In genomic region chr20:41233976-41234514, GRCh38 we compare ENCODE assay signal across 11 cellular contexts.
DNase-seq lines count a peak whose midpoint lies in the region; ATAC-seq and TF ChIP-seq lines count a peak whose summit lies in the region.
"Had no signal": no experiment of that assay in that cellular context is flagged by ENCODE, and none has a peak within 500 bp of the region (broad histone marks: within the 10 kb centered on the region; RNA-seq: fewer than 3 reads in every experiment).

No MANE protein-coding gene starts in this region.

- no peak for DNase-seq in PC-3
- DNase-seq in medulla oblongata (ENCODE audit: extremely low spot score) = peak; percentile 46
- DNase-seq in suprapubic skin (ENCODE audit: low spot score in 2 of 2) = no peak
- DNase-seq in NCI-H524 treated with DMSO at 0.1 percent for 48 hours (lab: John Stamatoyannopoulos, UW) = no peak
- no peak for DNase-seq in iPS-NIHi7 (ENCODE audit: extremely low spot score)
- DNase-seq: activated CD4-positive, alpha-beta T cell treated with anti-CD3 and anti-CD28 coated beads for 48 hours; NCI-H2029 treated with DMSO at 0.1 percent for 48 hours; T-helper 1 cell had no signal

- TF ChIP-seq CTCF in PC-3 (conservative IDR thresholded peaks at IDR 0.05; ENCODE audit: low read depth, low read length) = no peak
- TF ChIP-seq CTCF in suprapubic skin (IDR thresholded peaks at IDR 0.05) = no peak

- H3K4me2 ChIP-seq in PC-3 (ENCODE audit: low read length) = no peak overlapping the region

- no peaks in the 10 kb centered on the region for H3K79me2 ChIP-seq in PC-3 (ENCODE audit: low read length)

- H3K27ac ChIP-seq in PC-3 (ENCODE audit: low read length) = peak overlapping the region; percentile 10; the same call in 1 of the 2 replicates
- H3K27ac ChIP-seq in cingulate gyrus (ENCODE audit: low read depth, low read length) = peak overlapping the region; percentile 94
- H3K27ac ChIP-seq in suprapubic skin = peak overlapping the region; percentile 93

- intact Hi-C loops in PC-3 (cut with micrococcal nuclease) = loop anchor here (1.0 to 5.0 kb wide), 3 partner anchors 14 to 266 kb away; partner anchors contain the start of gene ZHX3

- no peaks in the 10 kb centered on the region for H3K27me3 ChIP-seq in PC-3 (ENCODE audit: low read length)
- H3K27me3 ChIP-seq in suprapubic skin = no peaks in the 10 kb centered on the region

- POLR2A ChIA-PET in PC-3 (lab: Charles Lee; ENCODE audit: unreplicated experiment) = no interaction called here

- no peaks in the 10 kb centered on the region for H3K9me2 ChIP-seq in PC-3 (replicated peaks; ENCODE audit: low read length)

- H3K4me3 ChIP-seq in PC-3 (ENCODE audit: low read length) (no peak overlapping the region), suprapubic skin (no peak overlapping the region)

- no peaks in the 10 kb centered on the region for H3K36me3 ChIP-seq in PC-3 (ENCODE audit: low read depth, low read length)
- no peaks in the 10 kb centered on the region for H3K36me3 ChIP-seq in suprapubic skin

- no peak overlapping the region for H3K9ac ChIP-seq in PC-3 (ENCODE audit: low read length)

- H3K4me1 ChIP-seq in PC-3 (ENCODE audit: insufficient read depth, low read length) (peaks cover 24% of the 10 kb centered on the region), suprapubic skin (peaks cover 42% of the 10 kb centered on the region)

- BruUV-seq in PC-3 (replicated peaks; lab: Mats Ljungman, UMichigan) = no TSS peak

- no peak overlapping the region for H2AFZ ChIP-seq in PC-3 (ENCODE audit: low read length)

- H3K9me3 ChIP-seq in PC-3 (ENCODE audit: low read length) (no peaks in the 10 kb centered on the region), suprapubic skin (no peaks in the 10 kb centered on the region)

- TF ChIP-seq POLR2A in suprapubic skin (IDR thresholded peaks at IDR 0.05) = no peak

- ATAC-seq in PC-3 = no peak
- no peak for ATAC-seq in HG03045 (IDR thresholded peaks at IDR 0.05; ENCODE audit: unreplicated experiment)
- ATAC-seq in HG03108 (IDR thresholded peaks at IDR 0.05; ENCODE audit: unreplicated experiment) = no peak

- TF ChIP-seq EP300 in suprapubic skin (IDR thresholded peaks at IDR 0.05) = no peak

- 86% methylated on average over 4 of the region's 4 CpGs for WGBS in suprapubic skin

- H4K20me1 ChIP-seq in PC-3 (ENCODE audit: low read length) = no peaks in the 10 kb centered on the region

- H3F3A ChIP-seq in PC-3 (ENCODE audit: low read length, unreplicated experiment) = no peaks in the 10 kb centered on the region

- CTCF ChIA-PET in PC-3 (lab: Charles Lee) = interaction anchor here (0.6 to 2.1 kb wide), 2 partner anchors 88 to 107 kb away, joined by 4 to 11 read pairs; partner anchors contain the start of gene LPIN3

Comparison
In these comparisons a context has a peak if more than half of its experiments do, and no peak if none do; other contexts are left out.
1. H3K27ac ChIP-seq: peak in every context shown above with its lines; median percentile 94 in cingulate gyrus; 93 in suprapubic skin; 10 in PC-3.